ENCODE assay signal across 19 cellular contexts in the genomic region with DNA sequence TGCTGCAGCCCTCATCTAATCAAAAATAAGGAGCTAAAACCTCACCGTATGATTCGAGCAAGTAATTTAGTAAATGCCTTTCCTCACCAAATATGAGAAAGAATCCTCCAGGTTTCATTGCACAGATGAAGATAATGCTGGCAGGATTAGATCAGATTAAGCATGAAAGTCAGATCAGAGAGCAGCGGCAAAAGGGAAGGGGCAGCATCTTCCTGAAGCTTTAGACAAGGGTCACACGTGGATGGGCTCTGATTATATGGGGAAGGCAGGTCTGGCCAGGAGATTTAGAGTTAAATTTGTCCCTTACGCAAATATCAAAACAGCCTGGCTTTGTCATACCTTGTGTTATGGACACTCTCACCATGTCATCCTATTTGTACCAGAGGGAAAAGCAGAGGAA.
"Had no signal": no experiment of that assay in that cellular context is flagged by ENCODE, and none has a peak within 500 bp of the region (broad histone marks: within the 10 kb centered on the region; RNA-seq: fewer than 3 reads in every experiment).

No MANE protein-coding gene starts in this region.

- ATAC-seq: activated T-helper 17 cell treated with anti-CD3 and anti-CD28 coated beads, Interleukin-2, amount 50 U/mL, for 72 hours; left lobe of liver; naive thymus-derived CD4-positive, alpha-beta T cell; stimulated activated naive CD8-positive, alpha-beta T cell treated with anti-CD3 and anti-CD28 coated beads, Interleukin-15, amount 100 ng/mL, for 72 hours had no signal

- H3K36me3 ChIP-seq: adrenal gland, ascending aorta, brain microvascular endothelial cell, vagina had no signal

- H3K27ac ChIP-seq: adrenal gland, ascending aorta, brain microvascular endothelial cell, vagina, VCaP had no signal

- DNase-seq: activated CD4-positive, alpha-beta T cell treated with anti-CD3 and anti-CD28 coated beads for 1 hour; activated CD8-positive, alpha-beta memory T cell treated with anti-CD3 and anti-CD28 coated beads, Interleukin-2, amount 50 U/mL, for 4 hours; activated T-cell treated with anti-CD3 and anti-CD28 coated beads, Interleukin-2, amount 50 U/mL, for 24 hours; adrenal gland; brain microvascular endothelial cell; caudate nucleus; dermis blood vessel endothelial cell; effector CD8-positive, alpha-beta T cell; erythroblast; foreskin fibroblast; immature natural killer cell; naive thymus-derived CD4-positive, alpha-beta T cell; stimulated activated naive CD8-positive, alpha-beta T cell treated with anti-CD3 and anti-CD28 coated beads, Interleukin-15, amount 100 ng/mL, for 72 hours had no signal

- H3K4me3 ChIP-seq: adrenal gland, ascending aorta, lung, vagina had no signal

- H3K27me3 ChIP-seq: adrenal gland, ascending aorta, brain microvascular endothelial cell, vagina had no signal

- H3K4me1 ChIP-seq: adrenal gland had no signal

- H3K9me3 ChIP-seq: adrenal gland, ascending aorta, vagina had no signal
